Comparison of ENCODE assay signal across 13 cellular contexts in the genomic region with DNA sequence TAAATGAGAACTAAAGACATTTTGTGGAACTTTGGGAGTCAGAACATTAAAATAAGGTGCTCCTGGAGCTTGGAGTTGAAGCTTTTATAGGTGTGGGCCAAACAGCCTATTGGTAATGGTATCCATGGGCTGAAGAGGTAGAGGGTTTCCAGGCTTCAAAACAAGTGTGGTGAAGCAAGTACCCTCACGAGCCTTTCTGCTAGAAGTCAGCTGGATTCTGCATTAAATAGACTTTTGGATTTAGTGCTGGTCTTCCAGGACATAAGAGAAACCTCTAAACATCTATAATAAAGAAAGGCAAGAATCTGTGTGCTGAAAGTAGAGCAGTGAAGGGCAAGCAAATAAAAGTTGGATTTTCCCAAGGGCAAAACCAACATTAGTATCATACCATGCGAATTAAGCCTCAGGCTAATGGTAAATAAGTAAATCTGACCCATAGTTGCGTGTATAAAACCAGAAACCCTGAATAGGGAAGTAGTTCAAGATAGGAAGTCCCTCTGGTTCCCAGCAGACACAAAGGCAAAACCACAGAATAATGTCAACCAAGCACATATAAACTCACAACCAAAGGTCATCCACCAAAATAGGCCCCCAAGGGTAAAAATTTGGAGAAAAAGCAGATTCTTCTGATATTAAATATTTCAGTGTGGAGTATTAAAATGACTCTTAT.
DNase-seq lines count a peak whose midpoint lies in the region; ATAC-seq, FAIRE-seq and TF ChIP-seq lines count a peak whose summit lies in the region.
"Had no signal": no experiment of that assay in that cellular context is flagged by ENCODE, and none has a peak within 500 bp of the region (broad histone marks: within the 10 kb centered on the region; RNA-seq: fewer than 3 reads in every experiment).

No MANE protein-coding gene starts in this region.

- in situ Hi-C loops in KBM-7 (cut with MboI; ENCODE audit: low pct_unique_long_range_greater_than_20kb, low sequenced_read_pairs): no loop called here

- no peak overlapping the region for H3K27ac ChIP-seq in adrenal gland
- H3K27ac ChIP-seq: tibial nerve had no signal

- no peaks in the 10 kb centered on the region for H3K36me3 ChIP-seq in adrenal gland (replicated peaks in 1 of 2)
- H3K36me3 ChIP-seq: tibial nerve had no signal

- no peaks in the 10 kb centered on the region for H3K27me3 ChIP-seq in adrenal gland
- H3K27me3 ChIP-seq: tibial nerve had no signal

- no peaks in the 10 kb centered on the region for H3K4me1 ChIP-seq in adrenal gland (replicated peaks in 1 of 2)

- WGBS in adrenal gland, 4 donors: 55 to 62% (median 58%) methylated on average over 3 of the region's 3 CpGs

- TF ChIP-seq POLR2A in H54 (IDR thresholded peaks at IDR 0.05; ENCODE audit: low read depth, low read length): no peak
- no peak for TF ChIP-seq POLR2A in adrenal gland (IDR thresholded peaks at IDR 0.05)

- DNase-seq in H54 (ENCODE audit: insufficient read length, low spot score) (no peak), KBM-7 (peak; percentile 57), germinal center (ENCODE audit: low spot score) (peak; percentile 18), adrenal gland (no peak), NCI-H510A treated with DMSO at 0.1 percent for 48 hours (lab: John Stamatoyannopoulos, UW) (no peak), DMS79 treated with DMSO at 0.1 percent for 48 hours (lab: John Stamatoyannopoulos, UW) (no peak), HK-2 (ENCODE audit: unreplicated experiment) (no peak)
- DNase-seq: activated CD4-positive, alpha-beta T cell treated with anti-CD3 and anti-CD28 coated beads, Interleukin-2, amount 10 ng/mL, durations not matched to agents 7 days and 5 days; Karpas-422; NCI-H2227 treated with DMSO at 0.1 percent for 48 hours; SK-N-SH had no signal

- H3K4me3 ChIP-seq in adrenal gland: no peak overlapping the region
- H3K4me3 ChIP-seq: tibial nerve had no signal

- ATAC-seq in GM18502 (IDR thresholded peaks at IDR 0.05; ENCODE audit: poor library complexity, unreplicated experiment): peak; percentile 65

- FAIRE-seq in H54 (lab: Jason Lieb, UNC): peak; percentile 53

- intact Hi-C loops in adrenal gland (cut with DNase I): no loop called here

- TF ChIP-seq CTCF in adrenal gland (IDR thresholded peaks at IDR 0.05): no peak

- no peaks in the 10 kb centered on the region for H3K9me3 ChIP-seq in adrenal gland (replicated peaks in 1 of 3)
- H3K9me3 ChIP-seq: SK-N-SH, tibial nerve had no signal

Comparison
In these comparisons a context has a peak if more than half of its experiments do, and no peak if none do; other contexts are left out.
1. DNase-seq: peak in KBM-7 (single experiment) and germinal center (single experiment); none in H54 (single experiment), adrenal gland (0 of 7), NCI-H510A treated with DMSO at 0.1 percent for 48 hours (single experiment), DMS79 treated with DMSO at 0.1 percent for 48 hours (single experiment) and HK-2 (single experiment).